Comparison of ENCODE assay signal across 23 cellular contexts in the genomic region with DNA sequence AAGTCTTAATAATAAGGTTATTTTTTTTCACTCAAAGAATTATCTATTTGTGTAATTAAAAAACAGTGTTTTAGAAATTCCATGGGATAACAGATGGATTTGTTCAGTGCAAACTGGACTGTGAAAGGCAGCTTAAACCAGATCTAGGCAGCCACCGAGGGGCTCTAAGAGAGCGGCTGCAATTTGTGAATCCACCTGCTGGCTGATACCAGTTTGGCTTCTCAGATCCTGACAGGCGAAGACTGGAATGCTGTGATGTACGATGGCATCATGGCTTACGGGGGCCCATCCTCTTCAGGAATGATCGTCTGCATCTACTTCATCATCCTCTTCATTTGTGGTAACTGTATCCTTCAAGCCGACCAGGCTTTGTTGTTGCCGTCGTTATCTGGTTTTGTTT.
"Had no signal": no experiment of that assay in that cellular context is flagged by ENCODE, and none has a peak within 500 bp of the region (broad histone marks: within the 10 kb centered on the region; RNA-seq: fewer than 3 reads in every experiment).

No MANE protein-coding gene starts in this region.

- H3K79me2 ChIP-seq: hepatocyte had no signal

- H3K4me1 ChIP-seq: colonic mucosa, foreskin keratinocyte, psoas muscle, spleen, upper lobe of left lung had no signal

- H3K4me2 ChIP-seq: hepatocyte had no signal

- H3K27me3 ChIP-seq: colonic mucosa, foreskin keratinocyte, upper lobe of left lung, vagina had no signal

- H3K4me3 Mint-ChIP-seq: natural killer cell treated with Interleukin-12 subunit alpha and Interleukin-12 subunit beta and Interleukin-15 and Interleukin-18, amount 100 ng/mL, for 72 hours; stimulated activated memory B cell treated with anti-CD40 and anti-IgM and Interleukin-4, amounts not matched to agents 10 μg/mL and 1 μg/mL and 100 μg/mL, for 72 hours; stimulated activated naive CD8-positive, alpha-beta T cell treated with anti-CD3 and anti-CD28 coated beads, Interleukin-15, Interleukin-2, amounts not matched to agents 100 ng/mL and 50 ng/mL, for 24 hours had no signal

- H3K9me3 ChIP-seq: colonic mucosa, psoas muscle, spleen, tibial artery, upper lobe of left lung, vagina had no signal

- DNase-seq: colonic mucosa; dermis blood vessel endothelial cell; erythroblast; foreskin keratinocyte; head of caudate nucleus; kidney; left cardiac atrium; mesendoderm; psoas muscle; retina; spleen; stimulated activated CD4-positive, alpha-beta T cell treated with anti-CD3 and anti-CD28 coated beads, Interleukin-15, amount 100 ng/mL, for 24 hours; stimulated activated CD4-positive, alpha-beta T cell treated with anti-CD3 and anti-CD28 coated beads, Interleukin-1b, Interleukin-23, amount 100 ng/mL, for 48 hours; stimulated activated CD4-positive, alpha-beta T cell treated with anti-CD3 and anti-CD28 coated beads, Interleukin-4, amount 100 ng/mL, for 24 hours; tibial artery; upper lobe of left lung had no signal

- H3K27ac Mint-ChIP-seq: natural killer cell treated with Interleukin-12 subunit alpha and Interleukin-12 subunit beta and Interleukin-15 and Interleukin-18, amount 100 ng/mL, for 72 hours; stimulated activated memory B cell treated with anti-CD40 and anti-IgM and Interleukin-4, amounts not matched to agents 10 μg/mL and 1 μg/mL and 100 μg/mL, for 72 hours; stimulated activated naive CD8-positive, alpha-beta T cell treated with anti-CD3 and anti-CD28 coated beads, Interleukin-15, Interleukin-2, amounts not matched to agents 100 ng/mL and 50 ng/mL, for 24 hours had no signal

- FAIRE-seq: endothelial cell of umbilical vein, kidney had no signal

- H3K36me3 Mint-ChIP-seq: natural killer cell treated with Interleukin-12 subunit alpha and Interleukin-12 subunit beta and Interleukin-15 and Interleukin-18, amount 100 ng/mL, for 72 hours; stimulated activated memory B cell treated with anti-CD40 and anti-IgM and Interleukin-4, amounts not matched to agents 10 μg/mL and 1 μg/mL and 100 μg/mL, for 72 hours had no signal

- H3K9me3 Mint-ChIP-seq: natural killer cell treated with Interleukin-12 subunit alpha and Interleukin-12 subunit beta and Interleukin-15 and Interleukin-18, amount 100 ng/mL, for 72 hours; stimulated activated memory B cell treated with anti-CD40 and anti-IgM and Interleukin-4, amounts not matched to agents 10 μg/mL and 1 μg/mL and 100 μg/mL, for 72 hours; stimulated activated naive CD8-positive, alpha-beta T cell treated with anti-CD3 and anti-CD28 coated beads, Interleukin-15, Interleukin-2, amounts not matched to agents 100 ng/mL and 50 ng/mL, for 24 hours had no signal

- H3K36me3 ChIP-seq: colonic mucosa, tibial artery, upper lobe of left lung, vagina had no signal

- H2AFZ ChIP-seq: hepatocyte had no signal

- ATAC-seq: foreskin keratinocyte; left cardiac atrium; natural killer cell treated with Interleukin-12 subunit alpha and Interleukin-12 subunit beta and Interleukin-15 and Interleukin-18, amount 100 ng/mL, for 72 hours; psoas muscle; sciatic nerve; stimulated activated memory B cell treated with anti-CD40 and anti-IgM and Interleukin-4, amounts not matched to agents 10 μg/mL and 1 μg/mL and 100 μg/mL, for 72 hours had no signal

- H3K4me3 ChIP-seq: colonic mucosa, hepatocyte, psoas muscle, spleen, tibial artery, upper lobe of left lung, vagina had no signal

- H3K27ac ChIP-seq: colonic mucosa, foreskin keratinocyte, hepatocyte, psoas muscle, spleen, tibial artery, upper lobe of left lung, vagina had no signal
